ENCODE assay signal across 1 cellular context in the genomic region with DNA sequence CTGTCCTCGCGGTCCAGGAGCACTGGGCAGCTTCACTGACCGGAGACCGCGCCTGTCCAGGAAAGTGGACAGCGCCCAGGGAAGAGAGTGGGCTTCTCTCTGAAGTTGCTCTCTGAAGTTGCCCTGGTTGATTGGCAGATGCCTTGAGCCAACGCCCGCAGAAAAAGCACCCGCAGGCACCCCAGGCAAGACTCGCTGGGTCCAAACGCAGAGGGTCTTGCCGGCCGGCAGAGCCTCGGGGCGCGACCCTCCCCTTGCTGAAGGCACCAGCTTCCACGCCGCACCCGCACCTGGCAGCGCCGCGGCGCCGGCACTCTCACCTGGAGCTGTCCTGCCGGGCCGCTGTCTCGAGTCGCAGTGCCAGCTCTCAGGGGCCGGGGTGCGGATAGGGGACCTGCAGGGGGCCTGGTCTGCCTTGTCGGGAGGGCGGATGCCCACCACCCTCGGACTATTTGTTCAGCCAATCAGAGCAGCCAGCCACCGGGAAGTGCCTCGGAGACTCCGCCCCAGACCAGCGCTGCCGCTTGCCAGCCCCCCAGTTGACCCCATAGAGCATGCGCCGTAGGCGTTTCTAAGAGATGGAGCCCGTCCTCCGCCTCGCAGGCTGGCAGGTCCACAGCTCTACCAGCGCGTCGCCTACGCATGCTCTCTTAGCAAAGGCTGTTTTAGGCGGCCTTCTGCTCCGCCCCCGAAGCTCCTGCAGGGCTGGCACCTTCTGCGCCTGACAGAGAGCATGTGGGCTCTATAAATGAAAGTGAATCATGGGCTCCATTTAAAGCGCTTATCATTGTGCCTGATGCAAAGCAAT.
TF ChIP-seq lines count a peak whose summit lies in the region.

A gene (minus strand): TSS at position 359 of the 808 bp plus-strand sequence. CDS start 4,127 bp downstream, outside the sequence.

TF ChIP-seq in GM12878, 131 proteins besides CTCF, POLR2A, EP300 and RAD21 (continued from another document and continues in another):
- TF ChIP-seq, protein P1, sequence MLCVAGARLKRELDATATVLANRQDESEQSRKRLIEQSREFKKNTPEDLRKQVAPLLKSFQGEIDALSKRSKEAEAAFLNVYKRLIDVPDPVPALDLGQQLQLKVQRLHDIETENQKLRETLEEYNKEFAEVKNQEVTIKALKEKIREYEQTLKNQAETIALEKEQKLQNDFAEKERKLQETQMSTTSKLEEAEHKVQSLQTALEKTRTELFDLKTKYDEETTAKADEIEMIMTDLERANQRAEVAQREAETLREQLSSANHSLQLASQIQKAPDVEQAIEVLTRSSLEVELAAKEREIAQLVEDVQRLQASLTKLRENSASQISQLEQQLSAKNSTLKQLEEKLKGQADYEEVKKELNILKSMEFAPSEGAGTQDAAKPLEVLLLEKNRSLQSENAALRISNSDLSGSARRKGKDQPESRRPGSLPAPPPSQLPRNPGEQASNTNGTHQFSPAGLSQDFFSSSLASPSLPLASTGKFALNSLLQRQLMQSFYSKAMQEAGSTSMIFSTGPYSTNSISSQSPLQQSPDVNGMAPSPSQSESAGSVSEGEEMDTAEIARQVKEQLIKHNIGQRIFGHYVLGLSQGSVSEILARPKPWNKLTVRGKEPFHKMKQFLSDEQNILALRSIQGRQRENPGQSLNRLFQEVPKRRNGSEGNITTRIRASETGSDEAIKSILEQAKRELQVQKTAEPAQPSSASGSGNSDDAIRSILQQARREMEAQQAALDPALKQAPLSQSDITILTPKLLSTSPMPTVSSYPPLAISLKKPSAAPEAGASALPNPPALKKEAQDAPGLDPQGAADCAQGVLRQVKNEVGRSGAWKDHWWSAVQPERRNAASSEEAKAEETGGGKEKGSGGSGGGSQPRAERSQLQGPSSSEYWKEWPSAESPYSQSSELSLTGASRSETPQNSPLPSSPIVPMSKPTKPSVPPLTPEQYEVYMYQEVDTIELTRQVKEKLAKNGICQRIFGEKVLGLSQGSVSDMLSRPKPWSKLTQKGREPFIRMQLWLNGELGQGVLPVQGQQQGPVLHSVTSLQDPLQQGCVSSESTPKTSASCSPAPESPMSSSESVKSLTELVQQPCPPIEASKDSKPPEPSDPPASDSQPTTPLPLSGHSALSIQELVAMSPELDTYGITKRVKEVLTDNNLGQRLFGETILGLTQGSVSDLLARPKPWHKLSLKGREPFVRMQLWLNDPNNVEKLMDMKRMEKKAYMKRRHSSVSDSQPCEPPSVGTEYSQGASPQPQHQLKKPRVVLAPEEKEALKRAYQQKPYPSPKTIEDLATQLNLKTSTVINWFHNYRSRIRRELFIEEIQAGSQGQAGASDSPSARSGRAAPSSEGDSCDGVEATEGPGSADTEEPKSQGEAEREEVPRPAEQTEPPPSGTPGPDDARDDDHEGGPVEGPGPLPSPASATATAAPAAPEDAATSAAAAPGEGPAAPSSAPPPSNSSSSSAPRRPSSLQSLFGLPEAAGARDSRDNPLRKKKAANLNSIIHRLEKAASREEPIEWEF (IDR thresholded peaks at IDR 0.05; ENCODE audit: insufficient replicate concordance, low read depth, low read length), result no peak
- 0 out of 2 replicates have a peak, but pooled peaks have one; percentile 34 for TF ChIP-seq ASH2L (IDR thresholded peaks at IDR 0.05; ENCODE audit: borderline replicate concordance, low read depth)
- TF ChIP-seq IKZF2 (IDR thresholded peaks at IDR 0.05), result no peak
- TF ChIP-seq HDGF (IDR thresholded peaks at IDR 0.05), result peak; percentile 71; the same call in 1 of the 2 replicates
- TF ChIP-seq, protein P2, sequence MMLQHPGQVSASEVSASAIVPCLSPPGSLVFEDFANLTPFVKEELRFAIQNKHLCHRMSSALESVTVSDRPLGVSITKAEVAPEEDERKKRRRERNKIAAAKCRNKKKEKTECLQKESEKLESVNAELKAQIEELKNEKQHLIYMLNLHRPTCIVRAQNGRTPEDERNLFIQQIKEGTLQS (IDR thresholded peaks at IDR 0.05; ENCODE audit: borderline replicate concordance, extremely low read depth, low read depth, low read length), result no peak
- no peak for TF ChIP-seq RAD51 (IDR thresholded peaks at IDR 0.05)
- TF ChIP-seq POLR2AphosphoS2 (IDR thresholded peaks at IDR 0.05; ENCODE audit: low read depth, low read length), result no peak
- no peak for TF ChIP-seq ZSCAN29 (IDR thresholded peaks at IDR 0.05)
- TF ChIP-seq, protein P3, sequence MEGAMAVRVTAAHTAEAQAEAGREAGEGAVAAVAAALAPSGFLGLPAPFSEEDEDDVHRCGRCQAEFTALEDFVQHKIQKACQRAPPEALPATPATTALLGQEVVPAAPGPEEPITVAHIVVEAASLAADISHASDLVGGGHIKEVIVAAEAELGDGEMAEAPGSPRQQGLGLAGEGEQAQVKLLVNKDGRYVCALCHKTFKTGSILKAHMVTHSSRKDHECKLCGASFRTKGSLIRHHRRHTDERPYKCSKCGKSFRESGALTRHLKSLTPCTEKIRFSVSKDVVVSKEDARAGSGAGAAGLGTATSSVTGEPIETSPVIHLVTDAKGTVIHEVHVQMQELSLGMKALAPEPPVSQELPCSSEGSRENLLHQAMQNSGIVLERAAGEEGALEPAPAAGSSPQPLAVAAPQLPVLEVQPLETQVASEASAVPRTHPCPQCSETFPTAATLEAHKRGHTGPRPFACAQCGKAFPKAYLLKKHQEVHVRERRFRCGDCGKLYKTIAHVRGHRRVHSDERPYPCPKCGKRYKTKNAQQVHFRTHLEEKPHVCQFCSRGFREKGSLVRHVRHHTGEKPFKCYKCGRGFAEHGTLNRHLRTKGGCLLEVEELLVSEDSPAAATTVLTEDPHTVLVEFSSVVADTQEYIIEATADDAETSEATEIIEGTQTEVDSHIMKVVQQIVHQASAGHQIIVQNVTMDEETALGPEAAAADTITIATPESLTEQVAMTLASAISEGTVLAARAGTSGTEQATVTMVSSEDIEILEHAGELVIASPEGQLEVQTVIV (IDR thresholded peaks at IDR 0.05; ENCODE audit: borderline replicate concordance, partially characterized antibody), result no peak
- TF ChIP-seq LARP7 (IDR thresholded peaks at IDR 0.05), result peak; percentile 63; the same call in 1 of the 2 replicates
- TF ChIP-seq, protein P4, sequence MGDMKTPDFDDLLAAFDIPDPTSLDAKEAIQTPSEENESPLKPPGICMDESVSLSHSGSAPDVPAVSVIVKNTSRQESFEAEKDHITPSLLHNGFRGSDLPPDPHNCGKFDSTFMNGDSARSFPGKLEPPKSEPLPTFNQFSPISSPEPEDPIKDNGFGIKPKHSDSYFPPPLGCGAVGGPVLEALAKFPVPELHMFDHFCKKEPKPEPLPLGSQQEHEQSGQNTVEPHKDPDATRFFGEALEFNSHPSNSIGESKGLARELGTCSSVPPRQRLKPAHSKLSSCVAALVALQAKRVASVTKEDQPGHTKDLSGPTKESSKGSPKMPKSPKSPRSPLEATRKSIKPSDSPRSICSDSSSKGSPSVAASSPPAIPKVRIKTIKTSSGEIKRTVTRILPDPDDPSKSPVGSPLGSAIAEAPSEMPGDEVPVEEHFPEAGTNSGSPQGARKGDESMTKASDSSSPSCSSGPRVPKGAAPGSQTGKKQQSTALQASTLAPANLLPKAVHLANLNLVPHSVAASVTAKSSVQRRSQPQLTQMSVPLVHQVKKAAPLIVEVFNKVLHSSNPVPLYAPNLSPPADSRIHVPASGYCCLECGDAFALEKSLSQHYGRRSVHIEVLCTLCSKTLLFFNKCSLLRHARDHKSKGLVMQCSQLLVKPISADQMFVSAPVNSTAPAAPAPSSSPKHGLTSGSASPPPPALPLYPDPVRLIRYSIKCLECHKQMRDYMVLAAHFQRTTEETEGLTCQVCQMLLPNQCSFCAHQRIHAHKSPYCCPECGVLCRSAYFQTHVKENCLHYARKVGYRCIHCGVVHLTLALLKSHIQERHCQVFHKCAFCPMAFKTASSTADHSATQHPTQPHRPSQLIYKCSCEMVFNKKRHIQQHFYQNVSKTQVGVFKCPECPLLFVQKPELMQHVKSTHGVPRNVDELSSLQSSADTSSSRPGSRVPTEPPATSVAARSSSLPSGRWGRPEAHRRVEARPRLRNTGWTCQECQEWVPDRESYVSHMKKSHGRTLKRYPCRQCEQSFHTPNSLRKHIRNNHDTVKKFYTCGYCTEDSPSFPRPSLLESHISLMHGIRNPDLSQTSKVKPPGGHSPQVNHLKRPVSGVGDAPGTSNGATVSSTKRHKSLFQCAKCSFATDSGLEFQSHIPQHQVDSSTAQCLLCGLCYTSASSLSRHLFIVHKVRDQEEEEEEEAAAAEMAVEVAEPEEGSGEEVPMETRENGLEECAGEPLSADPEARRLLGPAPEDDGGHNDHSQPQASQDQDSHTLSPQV (IDR thresholded peaks at IDR 0.05), result no peak
- TF ChIP-seq CEBPB (IDR thresholded peaks at IDR 0.05; ENCODE audit: borderline replicate concordance in 1 of 2, low read depth in 2 of 2, low read length in 2 of 2), result no peak
- TF ChIP-seq EED (IDR thresholded peaks at IDR 0.05; ENCODE audit: low read depth), result no peak
- TF ChIP-seq, protein P5, sequence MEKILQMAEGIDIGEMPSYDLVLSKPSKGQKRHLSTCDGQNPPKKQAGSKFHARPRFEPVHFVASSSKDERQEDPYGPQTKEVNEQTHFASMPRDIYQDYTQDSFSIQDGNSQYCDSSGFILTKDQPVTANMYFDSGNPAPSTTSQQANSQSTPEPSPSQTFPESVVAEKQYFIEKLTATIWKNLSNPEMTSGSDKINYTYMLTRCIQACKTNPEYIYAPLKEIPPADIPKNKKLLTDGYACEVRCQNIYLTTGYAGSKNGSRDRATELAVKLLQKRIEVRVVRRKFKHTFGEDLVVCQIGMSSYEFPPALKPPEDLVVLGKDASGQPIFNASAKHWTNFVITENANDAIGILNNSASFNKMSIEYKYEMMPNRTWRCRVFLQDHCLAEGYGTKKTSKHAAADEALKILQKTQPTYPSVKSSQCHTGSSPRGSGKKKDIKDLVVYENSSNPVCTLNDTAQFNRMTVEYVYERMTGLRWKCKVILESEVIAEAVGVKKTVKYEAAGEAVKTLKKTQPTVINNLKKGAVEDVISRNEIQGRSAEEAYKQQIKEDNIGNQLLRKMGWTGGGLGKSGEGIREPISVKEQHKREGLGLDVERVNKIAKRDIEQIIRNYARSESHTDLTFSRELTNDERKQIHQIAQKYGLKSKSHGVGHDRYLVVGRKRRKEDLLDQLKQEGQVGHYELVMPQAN (conservative IDR thresholded peaks at IDR 0.05), result peak; percentile 46; the same call in 1 of the 2 replicates
- no peak for TF ChIP-seq FOS (IDR thresholded peaks at IDR 0.05; ENCODE audit: borderline replicate concordance, extremely low read depth, insufficient read length)
- TF ChIP-seq, protein P6, sequence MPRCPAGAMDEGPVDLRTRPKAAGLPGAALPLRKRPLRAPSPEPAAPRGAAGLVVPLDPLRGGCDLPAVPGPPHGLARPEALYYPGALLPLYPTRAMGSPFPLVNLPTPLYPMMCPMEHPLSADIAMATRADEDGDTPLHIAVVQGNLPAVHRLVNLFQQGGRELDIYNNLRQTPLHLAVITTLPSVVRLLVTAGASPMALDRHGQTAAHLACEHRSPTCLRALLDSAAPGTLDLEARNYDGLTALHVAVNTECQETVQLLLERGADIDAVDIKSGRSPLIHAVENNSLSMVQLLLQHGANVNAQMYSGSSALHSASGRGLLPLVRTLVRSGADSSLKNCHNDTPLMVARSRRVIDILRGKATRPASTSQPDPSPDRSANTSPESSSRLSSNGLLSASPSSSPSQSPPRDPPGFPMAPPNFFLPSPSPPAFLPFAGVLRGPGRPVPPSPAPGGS (IDR thresholded peaks at IDR 0.05; ENCODE audit: borderline replicate concordance, insufficient read depth, low read depth, low read length, poor library complexity, severe bottlenecking), result no peak
- TF ChIP-seq, protein P7, sequence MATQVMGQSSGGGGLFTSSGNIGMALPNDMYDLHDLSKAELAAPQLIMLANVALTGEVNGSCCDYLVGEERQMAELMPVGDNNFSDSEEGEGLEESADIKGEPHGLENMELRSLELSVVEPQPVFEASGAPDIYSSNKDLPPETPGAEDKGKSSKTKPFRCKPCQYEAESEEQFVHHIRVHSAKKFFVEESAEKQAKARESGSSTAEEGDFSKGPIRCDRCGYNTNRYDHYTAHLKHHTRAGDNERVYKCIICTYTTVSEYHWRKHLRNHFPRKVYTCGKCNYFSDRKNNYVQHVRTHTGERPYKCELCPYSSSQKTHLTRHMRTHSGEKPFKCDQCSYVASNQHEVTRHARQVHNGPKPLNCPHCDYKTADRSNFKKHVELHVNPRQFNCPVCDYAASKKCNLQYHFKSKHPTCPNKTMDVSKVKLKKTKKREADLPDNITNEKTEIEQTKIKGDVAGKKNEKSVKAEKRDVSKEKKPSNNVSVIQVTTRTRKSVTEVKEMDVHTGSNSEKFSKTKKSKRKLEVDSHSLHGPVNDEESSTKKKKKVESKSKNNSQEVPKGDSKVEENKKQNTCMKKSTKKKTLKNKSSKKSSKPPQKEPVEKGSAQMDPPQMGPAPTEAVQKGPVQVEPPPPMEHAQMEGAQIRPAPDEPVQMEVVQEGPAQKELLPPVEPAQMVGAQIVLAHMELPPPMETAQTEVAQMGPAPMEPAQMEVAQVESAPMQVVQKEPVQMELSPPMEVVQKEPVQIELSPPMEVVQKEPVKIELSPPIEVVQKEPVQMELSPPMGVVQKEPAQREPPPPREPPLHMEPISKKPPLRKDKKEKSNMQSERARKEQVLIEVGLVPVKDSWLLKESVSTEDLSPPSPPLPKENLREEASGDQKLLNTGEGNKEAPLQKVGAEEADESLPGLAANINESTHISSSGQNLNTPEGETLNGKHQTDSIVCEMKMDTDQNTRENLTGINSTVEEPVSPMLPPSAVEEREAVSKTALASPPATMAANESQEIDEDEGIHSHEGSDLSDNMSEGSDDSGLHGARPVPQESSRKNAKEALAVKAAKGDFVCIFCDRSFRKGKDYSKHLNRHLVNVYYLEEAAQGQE (IDR thresholded peaks at IDR 0.05; ENCODE audit: low read depth, low read length), result peak; percentile 53; the same call in 1 of the 2 replicates
- TF ChIP-seq, protein P8, sequence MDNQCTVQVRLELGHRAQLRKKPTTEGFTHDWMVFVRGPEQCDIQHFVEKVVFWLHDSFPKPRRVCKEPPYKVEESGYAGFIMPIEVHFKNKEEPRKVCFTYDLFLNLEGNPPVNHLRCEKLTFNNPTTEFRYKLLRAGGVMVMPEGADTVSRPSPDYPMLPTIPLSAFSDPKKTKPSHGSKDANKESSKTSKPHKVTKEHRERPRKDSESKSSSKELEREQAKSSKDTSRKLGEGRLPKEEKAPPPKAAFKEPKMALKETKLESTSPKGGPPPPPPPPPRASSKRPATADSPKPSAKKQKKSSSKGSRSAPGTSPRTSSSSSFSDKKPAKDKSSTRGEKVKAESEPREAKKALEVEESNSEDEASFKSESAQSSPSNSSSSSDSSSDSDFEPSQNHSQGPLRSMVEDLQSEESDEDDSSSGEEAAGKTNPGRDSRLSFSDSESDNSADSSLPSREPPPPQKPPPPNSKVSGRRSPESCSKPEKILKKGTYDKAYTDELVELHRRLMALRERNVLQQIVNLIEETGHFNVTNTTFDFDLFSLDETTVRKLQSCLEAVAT (IDR thresholded peaks at IDR 0.05), result no peak
- TF ChIP-seq, protein P9, sequence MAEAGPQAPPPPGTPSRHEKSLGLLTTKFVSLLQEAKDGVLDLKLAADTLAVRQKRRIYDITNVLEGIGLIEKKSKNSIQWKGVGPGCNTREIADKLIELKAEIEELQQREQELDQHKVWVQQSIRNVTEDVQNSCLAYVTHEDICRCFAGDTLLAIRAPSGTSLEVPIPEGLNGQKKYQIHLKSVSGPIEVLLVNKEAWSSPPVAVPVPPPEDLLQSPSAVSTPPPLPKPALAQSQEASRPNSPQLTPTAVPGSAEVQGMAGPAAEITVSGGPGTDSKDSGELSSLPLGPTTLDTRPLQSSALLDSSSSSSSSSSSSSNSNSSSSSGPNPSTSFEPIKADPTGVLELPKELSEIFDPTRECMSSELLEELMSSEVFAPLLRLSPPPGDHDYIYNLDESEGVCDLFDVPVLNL (IDR thresholded peaks at IDR 0.05; ENCODE audit: low read depth, low read length), result no peak
- TF ChIP-seq SUPT20H (IDR thresholded peaks at IDR 0.05; ENCODE audit: borderline replicate concordance, control insufficient read depth, low read depth, low read length), result no peak
- no peak for TF ChIP-seq MTA3 (IDR thresholded peaks at IDR 0.05; ENCODE audit: borderline replicate concordance, low read length)
- TF ChIP-seq TCF7 (IDR thresholded peaks at IDR 0.05; ENCODE audit: borderline replicate concordance), result no peak
- TF ChIP-seq GABPA (IDR thresholded peaks at IDR 0.05; ENCODE audit: low read depth), result no peak
- peak; percentile 71 for TF ChIP-seq NRF1 (conservative IDR thresholded peaks at IDR 0.05; ENCODE audit: low read depth, low read length)
- TF ChIP-seq ZNF207 (IDR thresholded peaks at IDR 0.05; ENCODE audit: borderline replicate concordance), result 0 out of 2 replicates have a peak, but pooled peaks have one; percentile 70
- TF ChIP-seq BCL11A (IDR thresholded peaks at IDR 0.05; ENCODE audit: low read depth, low read length), result no peak
